9 cellular contexts compared by ENCODE assay signal in genomic region chr7:138449580-138449979, GRCh38. TPM values are rescaled to one million over a fixed set of nuclear protein-coding genes. Genes with fewer than 3 reads are reported as not detected.
DNase-seq lines count a peak whose midpoint lies in the region; ATAC-seq and TF ChIP-seq lines count a peak whose summit lies in the region.
"Had no signal": no experiment of that assay in that cellular context is flagged by ENCODE, and none has a peak within 500 bp of the region (broad histone marks: within the 10 kb centered on the region; RNA-seq: fewer than 3 reads in every experiment).

No MANE protein-coding gene starts in this region.

- DNase-seq in T-helper 2 cell: peak in 3 of 5 experiments; percentile 5 to 30 (median 29)
- DNase-seq in T-helper 2 cell treated with Interferon-gamma antibody and Interleukin-4, amounts not matched to agents 5 μg/mL and 100 μg/mL, for 36 hours (ENCODE audit: low spot score): no peak
- peak; percentile 53 for DNase-seq in WERI-Rb-1
- peak; percentile 35 to 52 for DNase-seq in erythroblast (lab: John Stamatoyannopoulos, UW)
- peak; percentile 10 for DNase-seq in stimulated activated CD8-positive, alpha-beta memory T cell treated with anti-CD3 and anti-CD28 coated beads, Interleukin-7, amount 100 ng/mL, for 24 hours (ENCODE audit: low read depth)
- no peak for DNase-seq in G401 (ENCODE audit: low spot score)
- no peak for DNase-seq in NK-92 treated with Interleukin-12 subunit alpha and Interleukin-12 subunit beta, amount 100 ng/mL, for 24 hours (lab: John Stamatoyannopoulos, UW)

- TF ChIP-seq POLR2A in erythroblast (IDR thresholded peaks at IDR 0.05; ENCODE audit: low read length): no peak

- no peak for ATAC-seq in GM21526 (IDR thresholded peaks at IDR 0.05; ENCODE audit: low FRiP score, unreplicated experiment)

- no peaks in the 10 kb centered on the region for H3K9me3 Mint-ChIP-seq in T-helper 2 cell treated with Interferon-gamma antibody and Interleukin-4, amounts not matched to agents 5 μg/mL and 100 μg/mL, for 36 hours
- H3K9me3 Mint-ChIP-seq: T-helper 1 cell treated with Interleukin-12 subunit alpha and Interleukin-12 subunit beta and Interleukin-4 antibody, amounts not matched to agents 30 μg/mL and 1 μg/mL, for 36 hours had no signal

- H3K36me3 Mint-ChIP-seq in T-helper 2 cell treated with Interferon-gamma antibody and Interleukin-4, amounts not matched to agents 5 μg/mL and 100 μg/mL, for 36 hours (ENCODE audit: low read depth): no peaks in the 10 kb centered on the region

- H3K27ac ChIP-seq in WERI-Rb-1: no peak overlapping the region

- no peak overlapping the region for H3K4me3 Mint-ChIP-seq in T-helper 2 cell treated with Interferon-gamma antibody and Interleukin-4, amounts not matched to agents 5 μg/mL and 100 μg/mL, for 36 hours
- H3K4me3 Mint-ChIP-seq: T-helper 1 cell treated with Interleukin-12 subunit alpha and Interleukin-12 subunit beta and Interleukin-4 antibody, amounts not matched to agents 30 μg/mL and 1 μg/mL, for 36 hours had no signal

- no peaks in the 10 kb centered on the region for H3K27me3 ChIP-seq in WERI-Rb-1 (ENCODE audit: insufficient read depth, low read depth, severe bottlenecking)

- peak; percentile 52 for TF ChIP-seq CTCF in WERI-Rb-1 (IDR thresholded peaks at IDR 0.05; ENCODE audit: low read depth, low read length)

- no peak overlapping the region for H3K27ac Mint-ChIP-seq in T-helper 2 cell treated with Interferon-gamma antibody and Interleukin-4, amounts not matched to agents 5 μg/mL and 100 μg/mL, for 36 hours
- H3K27ac Mint-ChIP-seq: T-helper 1 cell treated with Interleukin-12 subunit alpha and Interleukin-12 subunit beta and Interleukin-4 antibody, amounts not matched to agents 30 μg/mL and 1 μg/mL, for 36 hours had no signal

- H3K4me3 ChIP-seq in WERI-Rb-1 (ENCODE audit: low read depth, low read length): no peak overlapping the region

- H3K4me1 Mint-ChIP-seq in T-helper 2 cell treated with Interferon-gamma antibody and Interleukin-4, amounts not matched to agents 5 μg/mL and 100 μg/mL, for 36 hours (ENCODE audit: low read depth): no peaks in the 10 kb centered on the region

- no peaks in the 10 kb centered on the region for H3K9me3 ChIP-seq in WERI-Rb-1 (ENCODE audit: severe bottlenecking)

- peaks cover 9% of the 10 kb centered on the region for H3K27me3 Mint-ChIP-seq in T-helper 2 cell treated with Interferon-gamma antibody and Interleukin-4, amounts not matched to agents 5 μg/mL and 100 μg/mL, for 36 hours (ENCODE audit: low read depth)

- H3K36me3 ChIP-seq in WERI-Rb-1: no peaks in the 10 kb centered on the region

- in situ Hi-C loops in G401 (cut with HindIII; ENCODE audit: low sequenced_read_pairs): no loop called here

RNA-seq across cellular contexts. Expression of gene TRIM24, which starts 10.5 kb away (rescaled TPM):
- 7.4 and 9.8 TPM in 2 replicates for total RNA-seq in G401 (2014; rRNA removed; shearing (Covaris generic))

Comparison
In these comparisons a context has a peak if more than half of its experiments do, and no peak if none do; other contexts are left out.
1. DNase-seq: peak in T-helper 2 cell (3 of 5), WERI-Rb-1 (single experiment), erythroblast (2 of 2) and stimulated activated CD8-positive, alpha-beta memory T cell treated with anti-CD3 and anti-CD28 coated beads, Interleukin-7, amount 100 ng/mL, for 24 hours (single experiment); none in T-helper 2 cell treated with Interferon-gamma antibody and Interleukin-4, amounts not matched to agents 5 μg/mL and 100 μg/mL, for 36 hours (single experiment), G401 (single experiment) and NK-92 treated with Interleukin-12 subunit alpha and Interleukin-12 subunit beta, amount 100 ng/mL, for 24 hours (single experiment).